Comparison of ENCODE assay signal across 8 cellular contexts in the genomic region with DNA sequence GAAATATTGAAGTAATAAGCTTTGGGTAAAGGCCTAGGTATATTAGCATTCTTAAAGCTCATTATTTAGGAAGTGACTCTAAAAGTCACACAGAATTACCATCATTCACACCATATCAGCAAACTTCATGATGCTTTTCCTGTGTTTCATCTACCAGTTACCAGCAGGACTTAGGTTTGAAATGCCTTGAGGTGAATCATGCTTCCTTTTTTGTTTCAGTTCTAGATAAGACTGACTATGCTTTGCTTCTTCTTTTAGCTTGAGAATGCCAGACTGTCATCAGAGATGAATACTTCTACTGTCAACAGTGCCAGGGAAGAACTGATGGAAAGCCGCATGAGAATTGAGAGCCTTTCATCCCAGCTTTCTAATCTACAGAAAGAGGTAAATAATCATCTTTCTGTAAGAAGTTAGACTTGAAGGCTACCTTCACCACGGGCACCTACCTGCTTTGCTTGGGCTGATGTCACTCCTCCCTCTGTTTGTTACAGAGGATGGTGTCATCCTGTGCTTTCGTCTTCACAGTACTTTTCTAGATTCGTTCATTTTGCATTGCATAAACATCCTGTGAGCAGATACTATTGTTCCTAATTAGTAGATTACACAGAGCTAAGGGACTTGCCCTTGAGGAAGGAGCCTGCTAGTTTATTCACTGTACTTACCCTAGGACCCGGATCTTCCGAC. TPM values are rescaled to one million over a fixed set of nuclear protein-coding genes. Genes with fewer than 3 reads are reported as not detected.
DNase-seq lines count a peak whose midpoint lies in the region; ATAC-seq and TF ChIP-seq lines count a peak whose summit lies in the region.

No MANE protein-coding gene starts in this region.

- no peak overlapping the region for H3K9ac ChIP-seq in skeletal muscle tissue (ENCODE audit: low read depth in 1 of 3, low read length in 3 of 3)

- H3K27ac ChIP-seq in SJSA1 (peak overlapping the region; percentile 38), skeletal muscle tissue (ENCODE audit: low read depth, low read length) (peak overlapping the region; percentile 19), RWPE1 (no peak overlapping the region), coronary artery (no peak overlapping the region)

- peaks cover 93% of the 10 kb centered on the region for H3K36me3 ChIP-seq in SJSA1
- peaks cover 0 to 4% (median 0%) of the 10 kb centered on the region in 3 donors for H3K36me3 ChIP-seq in skeletal muscle tissue (ENCODE audit: control insufficient read depth in 3 of 3, insufficient read depth in 3 of 3, low read length in 3 of 3)

- TF ChIP-seq CTCF in RWPE1 (conservative IDR thresholded peaks at IDR 0.05; ENCODE audit: low read depth) = no peak
- no peak for TF ChIP-seq CTCF in coronary artery (IDR thresholded peaks at IDR 0.05)

- ATAC-seq in GM21529 (IDR thresholded peaks at IDR 0.05; ENCODE audit: unreplicated experiment) (peak; percentile 70), GM18520 (IDR thresholded peaks at IDR 0.05; ENCODE audit: unreplicated experiment) (no peak)

- no peaks in the 10 kb centered on the region for H3K27me3 ChIP-seq in SJSA1 (replicated peaks)
- H3K27me3 ChIP-seq in skeletal muscle tissue (ENCODE audit: control insufficient read depth in 3 of 3, insufficient read depth in 3 of 3, low read length in 3 of 3) = no peaks in the 10 kb centered on the region

- H3K4me1 ChIP-seq in SJSA1 (replicated peaks) = peaks cover 14% of the 10 kb centered on the region
- no peaks in the 10 kb centered on the region for H3K4me1 ChIP-seq in skeletal muscle tissue (ENCODE audit: control insufficient read depth in 3 of 3, insufficient read depth in 3 of 3, low read length in 3 of 3)

- CTCF ChIA-PET in RWPE1 (lab: Yijun Ruan, JAX) = interaction anchor here (1.2 kb wide), 2 partner anchors 10 to 156 kb away, joined by 3 read pairs; no protein-coding TSS in a partner anchor

- H3K9me3 ChIP-seq in SJSA1 (replicated peaks) (no peaks in the 10 kb centered on the region), skeletal muscle tissue (ENCODE audit: control insufficient read depth in 3 of 3, low read length in 3 of 3) (no peaks in the 10 kb centered on the region)

- DNase-seq in SJSA1 (ENCODE audit: low read depth in 1 of 2, low spot score in 2 of 2) (peak in 1 of 2 experiments; percentile 30), dedifferentiated amniotic fluid mesenchymal stem cell (ENCODE audit: extremely low spot score) (peak; percentile 29), RWPE1 (ENCODE audit: low spot score) (no peak), NCI-H2081 (lab: John Stamatoyannopoulos, UW) (no peak), coronary artery (ENCODE audit: low spot score) (no peak)

- POLR2A ChIA-PET in RWPE1 (lab: Yijun Ruan, JAX; ENCODE audit: low non-redundant PET) = no interaction called here

- H3K4me3 ChIP-seq in SJSA1 (no peak overlapping the region), skeletal muscle tissue (ENCODE audit: low read length in 3 of 3) (no peak overlapping the region), coronary artery (no peak overlapping the region)

RNA-seq across cellular contexts. Expression of a gene that starts 34.7 kb away (rescaled TPM):
- 241 and 268 TPM in 2 replicates for total RNA-seq in SJSA1 (2014; rRNA removed; shearing (Covaris generic))
- 27.7 TPM for total RNA-seq in skeletal muscle tissue

Comparison
In these comparisons a context has a peak if more than half of its experiments do, and no peak if none do; other contexts are left out.
1. H3K27ac ChIP-seq: peak in SJSA1 (single experiment) and skeletal muscle tissue (single experiment); none in RWPE1 (single experiment) and coronary artery (0 of 2).